In genomic region chr1:25247024-25247828, GRCh38 we compare ENCODE assay signal across 8 cellular contexts. TPM values are rescaled to one million over a fixed set of nuclear protein-coding genes. Genes with fewer than 3 reads are reported as not detected.
DNase-seq lines count a peak whose midpoint lies in the region; ATAC-seq and TF ChIP-seq lines count a peak whose summit lies in the region.

Gene RSRP1 (minus strand): TSS chr1:25247454. CDS start chr1:25246963, 491 bp downstream.

- H3K27me3 ChIP-seq in Panc1 (ENCODE audit: control insufficient read depth, insufficient read depth, low read length) (no peaks in the 10 kb centered on the region), esophagus muscularis mucosa (peaks cover 0 to 3% (median 0%) of the 10 kb centered on the region in 4 donors), muscle layer of duodenum (ENCODE audit: low read depth, low read length) (no peaks in the 10 kb centered on the region)

- POLR2A ChIA-PET in Panc1 (lab: Charles Lee): interaction anchor here (0.6 to 1.1 kb wide), 3 partner anchors 12 to 471 kb away, joined by 3 read pairs; partner anchors contain the start of gene SYF2

- in situ Hi-C loops in Panc1 (cut with HindIII; ENCODE audit: low pct_unique_long_range_greater_than_20kb, low sequenced_read_pairs): no loop called here

- no peak for TF ChIP-seq CTCF in Panc1 (IDR thresholded peaks at IDR 0.05)
- peak in 1 of 3 experiments; percentile 13 for TF ChIP-seq CTCF in esophagus muscularis mucosa (IDR thresholded peaks at IDR 0.05)

- peak; percentile 99 for TF ChIP-seq POLR2A in esophagus muscularis mucosa (IDR thresholded peaks at IDR 0.05; ENCODE audit: low read depth)

- TSS peak; percentile 90 for BruUV-seq in Panc1 (replicated peaks; lab: Mats Ljungman, UMichigan)

- peak within 1 kb of the TSS; percentile 92 for H3K27ac ChIP-seq in Panc1 (ENCODE audit: low read length)
- H3K27ac ChIP-seq in esophagus muscularis mucosa (replicated peaks in 1 of 4): peak within 1 kb of the TSS; percentile 99 to 100 (median 99)
- peak within 1 kb of the TSS; percentile 99 for H3K27ac ChIP-seq in muscle layer of duodenum (ENCODE audit: low read length)

- H3K9me3 ChIP-seq in Panc1 (ENCODE audit: control insufficient read depth, insufficient read depth, low read depth, low read length) (no peaks in the 10 kb centered on the region), esophagus muscularis mucosa (no peaks in the 10 kb centered on the region), muscle layer of duodenum (ENCODE audit: control insufficient read depth in 1 of 2, low read length in 2 of 2) (no peaks in the 10 kb centered on the region)

- DNase-seq in DMS153 treated with DMSO at 0.1 percent for 48 hours (lab: John Stamatoyannopoulos, UW; ENCODE audit: unreplicated experiment) (peak; percentile 96), KG1 (lab: John Stamatoyannopoulos, UW) (peak; percentile 97), Panc1 (ENCODE audit: low read depth, low spot score) (peak; percentile 87), esophagus muscularis mucosa (ENCODE audit: extremely low spot score) (peak; percentile 100)
- DNase-seq in activated T-cell treated with anti-CD3 and anti-CD28 coated beads, Interleukin-2, amount 50 U/mL, for 48 hours: peak; percentile 99
- DNase-seq in stimulated activated CD8-positive, alpha-beta memory T cell treated with anti-CD3 and anti-CD28 coated beads, Interleukin-7, amount 100 ng/mL, for 4 hours (ENCODE audit: low read depth in 2 of 2): peak; percentile 100

- no peak for TF ChIP-seq EP300 in esophagus muscularis mucosa (IDR thresholded peaks at IDR 0.05)

- CTCF ChIA-PET in Panc1 (lab: Charles Lee): interaction anchor here (0.6 kb wide), 1 partner anchor 499 kb away, joined by 4 read pairs; no protein-coding TSS in a partner anchor

- H3K4me1 ChIP-seq in Panc1 (ENCODE audit: control insufficient read depth, insufficient read depth, low read length): peaks cover 11% of the 10 kb centered on the region; the same call in 1 of the 2 replicates
- H3K4me1 ChIP-seq in esophagus muscularis mucosa: peaks cover 28 to 42% (median 35%) of the 10 kb centered on the region in 4 donors
- peaks cover 14 to 27% of the 10 kb centered on the region in 2 donors for H3K4me1 ChIP-seq in muscle layer of duodenum (ENCODE audit: control insufficient read depth in 1 of 2, insufficient read depth in 2 of 2, low read length in 2 of 2)

- H3K36me3 ChIP-seq in Panc1 (ENCODE audit: control insufficient read depth, insufficient read depth, low read length) (peaks cover 37% of the 10 kb centered on the region), esophagus muscularis mucosa (peaks cover 29 to 33% (median 31%) of the 10 kb centered on the region in 4 donors), muscle layer of duodenum (ENCODE audit: control insufficient read depth in 1 of 2, insufficient read depth in 2 of 2, low read length in 2 of 2) (peaks cover 24 to 32% of the 10 kb centered on the region in 2 donors)

- ATAC-seq in GM21717 (IDR thresholded peaks at IDR 0.05; ENCODE audit: unreplicated experiment) (peak; percentile 68), Panc1 (peak; percentile 90)

- H3K4me3 ChIP-seq in Panc1 (ENCODE audit: low read depth in 2 of 2, low read length in 2 of 2) (peak within 1 kb of the TSS; percentile 71 to 96), esophagus muscularis mucosa (peak within 1 kb of the TSS; percentile 84 to 91 (median 88)), muscle layer of duodenum (ENCODE audit: low read depth in 1 of 2, low read length in 2 of 2) (peak within 1 kb of the TSS; percentile 98 to 100)

- 0% methylated on average over 31 of the region's 79 CpGs for WGBS in esophagus muscularis mucosa

- intact Hi-C loops in Panc1 (cut with micrococcal nuclease; ENCODE audit: unreplicated experiment) (no loop called here), esophagus muscularis mucosa (cut with DNase I) (loop anchor here (5.0 to 10.0 kb wide), 2 partner anchors 90 to 558 kb away; partner anchors contain the start of genes SELENON and TMEM50A)

RNA-seq across cellular contexts. Expression of gene RSRP1, which starts in this region (rescaled TPM):
- total RNA-seq in Panc1 (2021; ENCODE audit: unreplicated experiment): 104 TPM
- polyA plus RNA-seq in Panc1 (2012; ENCODE audit: insufficient read length): 30.5 TPM
- 10 to 100 TPM; 33.7 to 75.2 (median 52.5) TPM for total RNA-seq in esophagus muscularis mucosa

Comparison
In these comparisons a context has a peak if more than half of its experiments do, and no peak if none do; other contexts are left out.
1. Peak in every context shown above with its lines: DNase-seq, ATAC-seq, H3K4me3 ChIP-seq and H3K27ac ChIP-seq.